Comparison of ENCODE assay signal across 1 cellular context in the genomic region with DNA sequence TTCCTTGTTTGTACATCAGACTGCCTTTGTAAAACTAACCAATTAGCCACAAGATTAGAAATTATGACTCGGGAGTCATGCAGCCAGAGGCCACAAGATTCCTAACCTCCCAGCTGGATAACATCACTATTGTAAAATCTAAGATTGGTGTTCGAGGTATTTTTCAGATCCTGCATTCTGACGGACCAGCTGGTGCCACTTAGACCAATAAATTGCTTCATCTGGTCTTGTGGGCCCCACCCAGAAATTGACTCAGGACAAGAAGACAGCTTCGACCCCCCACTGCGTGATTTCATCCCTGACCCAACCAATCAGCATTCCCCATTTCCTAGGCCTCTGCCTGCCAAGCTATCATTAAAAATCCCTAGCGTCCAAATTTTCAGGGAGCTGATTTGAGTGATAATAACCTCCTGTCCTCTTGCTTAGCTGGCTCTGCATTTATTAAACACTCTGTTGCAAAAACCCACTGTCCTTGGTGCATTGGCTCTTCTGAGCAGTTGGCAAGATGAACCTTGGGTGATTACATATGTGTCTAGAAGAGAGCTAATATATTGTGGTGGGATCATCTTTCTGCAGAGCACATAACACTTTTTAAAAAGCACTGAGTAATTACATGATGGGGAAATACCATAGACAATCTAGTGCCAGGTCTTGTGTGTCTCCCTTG.
TF ChIP-seq lines count a peak whose summit lies in the region.

No MANE protein-coding gene starts in this region.

TF ChIP-seq in H1, 55 proteins besides CTCF, POLR2A, EP300 and RAD21:
- TF ChIP-seq HDAC2 (IDR thresholded peaks at IDR 0.05; ENCODE audit: borderline replicate concordance in 1 of 2, low read depth in 2 of 2, low read length in 2 of 2) (no peak), BCL11A (IDR thresholded peaks at IDR 0.05; ENCODE audit: low read depth in 2 of 2, low read length in 2 of 2) (no peak), RBBP5 (IDR thresholded peaks at IDR 0.05; ENCODE audit: borderline replicate concordance, low read depth, low read length) (no peak), KDM1A (IDR thresholded peaks at IDR 0.05; ENCODE audit: borderline replicate concordance, low read length) (no peak), EZH2 (IDR thresholded peaks at IDR 0.05; ENCODE audit: low read depth, low read length, severe bottlenecking) (no peak), TEAD4 (IDR thresholded peaks at IDR 0.05; ENCODE audit: low read depth, low read length) (no peak), TCF12 (IDR thresholded peaks at IDR 0.05; ENCODE audit: low read depth, low read length) (no peak), TBP (IDR thresholded peaks at IDR 0.05; ENCODE audit: low read depth, low read length) (no peak), POLR2AphosphoS5 (IDR thresholded peaks at IDR 0.05; ENCODE audit: low read depth, low read length) (no peak), PHF8 (conservative IDR thresholded peaks at IDR 0.05; ENCODE audit: low read depth, low read length) (no peak), GTF2F1 (IDR thresholded peaks at IDR 0.05; ENCODE audit: borderline replicate concordance, low read depth, low read length) (no peak), BRCA1 (IDR thresholded peaks at IDR 0.05; ENCODE audit: low read depth, low read length) (no peak), KDM4A (IDR thresholded peaks at IDR 0.05; ENCODE audit: low read depth, low read length, severe bottlenecking) (no peak), SIRT6 (IDR thresholded peaks at IDR 0.05; ENCODE audit: low read length) (no peak), SAP30 (IDR thresholded peaks at IDR 0.05; ENCODE audit: insufficient read depth, insufficient replicate concordance, low read length) (no peak), BACH1 (IDR thresholded peaks at IDR 0.05; ENCODE audit: low read length) (no peak)
- TF ChIP-seq, protein P1, sequence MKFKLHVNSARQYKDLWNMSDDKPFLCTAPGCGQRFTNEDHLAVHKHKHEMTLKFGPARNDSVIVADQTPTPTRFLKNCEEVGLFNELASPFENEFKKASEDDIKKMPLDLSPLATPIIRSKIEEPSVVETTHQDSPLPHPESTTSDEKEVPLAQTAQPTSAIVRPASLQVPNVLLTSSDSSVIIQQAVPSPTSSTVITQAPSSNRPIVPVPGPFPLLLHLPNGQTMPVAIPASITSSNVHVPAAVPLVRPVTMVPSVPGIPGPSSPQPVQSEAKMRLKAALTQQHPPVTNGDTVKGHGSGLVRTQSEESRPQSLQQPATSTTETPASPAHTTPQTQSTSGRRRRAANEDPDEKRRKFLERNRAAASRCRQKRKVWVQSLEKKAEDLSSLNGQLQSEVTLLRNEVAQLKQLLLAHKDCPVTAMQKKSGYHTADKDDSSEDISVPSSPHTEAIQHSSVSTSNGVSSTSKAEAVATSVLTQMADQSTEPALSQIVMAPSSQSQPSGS (IDR thresholded peaks at IDR 0.05; ENCODE audit: low read length), result no peak
- TF ChIP-seq, protein P2, sequence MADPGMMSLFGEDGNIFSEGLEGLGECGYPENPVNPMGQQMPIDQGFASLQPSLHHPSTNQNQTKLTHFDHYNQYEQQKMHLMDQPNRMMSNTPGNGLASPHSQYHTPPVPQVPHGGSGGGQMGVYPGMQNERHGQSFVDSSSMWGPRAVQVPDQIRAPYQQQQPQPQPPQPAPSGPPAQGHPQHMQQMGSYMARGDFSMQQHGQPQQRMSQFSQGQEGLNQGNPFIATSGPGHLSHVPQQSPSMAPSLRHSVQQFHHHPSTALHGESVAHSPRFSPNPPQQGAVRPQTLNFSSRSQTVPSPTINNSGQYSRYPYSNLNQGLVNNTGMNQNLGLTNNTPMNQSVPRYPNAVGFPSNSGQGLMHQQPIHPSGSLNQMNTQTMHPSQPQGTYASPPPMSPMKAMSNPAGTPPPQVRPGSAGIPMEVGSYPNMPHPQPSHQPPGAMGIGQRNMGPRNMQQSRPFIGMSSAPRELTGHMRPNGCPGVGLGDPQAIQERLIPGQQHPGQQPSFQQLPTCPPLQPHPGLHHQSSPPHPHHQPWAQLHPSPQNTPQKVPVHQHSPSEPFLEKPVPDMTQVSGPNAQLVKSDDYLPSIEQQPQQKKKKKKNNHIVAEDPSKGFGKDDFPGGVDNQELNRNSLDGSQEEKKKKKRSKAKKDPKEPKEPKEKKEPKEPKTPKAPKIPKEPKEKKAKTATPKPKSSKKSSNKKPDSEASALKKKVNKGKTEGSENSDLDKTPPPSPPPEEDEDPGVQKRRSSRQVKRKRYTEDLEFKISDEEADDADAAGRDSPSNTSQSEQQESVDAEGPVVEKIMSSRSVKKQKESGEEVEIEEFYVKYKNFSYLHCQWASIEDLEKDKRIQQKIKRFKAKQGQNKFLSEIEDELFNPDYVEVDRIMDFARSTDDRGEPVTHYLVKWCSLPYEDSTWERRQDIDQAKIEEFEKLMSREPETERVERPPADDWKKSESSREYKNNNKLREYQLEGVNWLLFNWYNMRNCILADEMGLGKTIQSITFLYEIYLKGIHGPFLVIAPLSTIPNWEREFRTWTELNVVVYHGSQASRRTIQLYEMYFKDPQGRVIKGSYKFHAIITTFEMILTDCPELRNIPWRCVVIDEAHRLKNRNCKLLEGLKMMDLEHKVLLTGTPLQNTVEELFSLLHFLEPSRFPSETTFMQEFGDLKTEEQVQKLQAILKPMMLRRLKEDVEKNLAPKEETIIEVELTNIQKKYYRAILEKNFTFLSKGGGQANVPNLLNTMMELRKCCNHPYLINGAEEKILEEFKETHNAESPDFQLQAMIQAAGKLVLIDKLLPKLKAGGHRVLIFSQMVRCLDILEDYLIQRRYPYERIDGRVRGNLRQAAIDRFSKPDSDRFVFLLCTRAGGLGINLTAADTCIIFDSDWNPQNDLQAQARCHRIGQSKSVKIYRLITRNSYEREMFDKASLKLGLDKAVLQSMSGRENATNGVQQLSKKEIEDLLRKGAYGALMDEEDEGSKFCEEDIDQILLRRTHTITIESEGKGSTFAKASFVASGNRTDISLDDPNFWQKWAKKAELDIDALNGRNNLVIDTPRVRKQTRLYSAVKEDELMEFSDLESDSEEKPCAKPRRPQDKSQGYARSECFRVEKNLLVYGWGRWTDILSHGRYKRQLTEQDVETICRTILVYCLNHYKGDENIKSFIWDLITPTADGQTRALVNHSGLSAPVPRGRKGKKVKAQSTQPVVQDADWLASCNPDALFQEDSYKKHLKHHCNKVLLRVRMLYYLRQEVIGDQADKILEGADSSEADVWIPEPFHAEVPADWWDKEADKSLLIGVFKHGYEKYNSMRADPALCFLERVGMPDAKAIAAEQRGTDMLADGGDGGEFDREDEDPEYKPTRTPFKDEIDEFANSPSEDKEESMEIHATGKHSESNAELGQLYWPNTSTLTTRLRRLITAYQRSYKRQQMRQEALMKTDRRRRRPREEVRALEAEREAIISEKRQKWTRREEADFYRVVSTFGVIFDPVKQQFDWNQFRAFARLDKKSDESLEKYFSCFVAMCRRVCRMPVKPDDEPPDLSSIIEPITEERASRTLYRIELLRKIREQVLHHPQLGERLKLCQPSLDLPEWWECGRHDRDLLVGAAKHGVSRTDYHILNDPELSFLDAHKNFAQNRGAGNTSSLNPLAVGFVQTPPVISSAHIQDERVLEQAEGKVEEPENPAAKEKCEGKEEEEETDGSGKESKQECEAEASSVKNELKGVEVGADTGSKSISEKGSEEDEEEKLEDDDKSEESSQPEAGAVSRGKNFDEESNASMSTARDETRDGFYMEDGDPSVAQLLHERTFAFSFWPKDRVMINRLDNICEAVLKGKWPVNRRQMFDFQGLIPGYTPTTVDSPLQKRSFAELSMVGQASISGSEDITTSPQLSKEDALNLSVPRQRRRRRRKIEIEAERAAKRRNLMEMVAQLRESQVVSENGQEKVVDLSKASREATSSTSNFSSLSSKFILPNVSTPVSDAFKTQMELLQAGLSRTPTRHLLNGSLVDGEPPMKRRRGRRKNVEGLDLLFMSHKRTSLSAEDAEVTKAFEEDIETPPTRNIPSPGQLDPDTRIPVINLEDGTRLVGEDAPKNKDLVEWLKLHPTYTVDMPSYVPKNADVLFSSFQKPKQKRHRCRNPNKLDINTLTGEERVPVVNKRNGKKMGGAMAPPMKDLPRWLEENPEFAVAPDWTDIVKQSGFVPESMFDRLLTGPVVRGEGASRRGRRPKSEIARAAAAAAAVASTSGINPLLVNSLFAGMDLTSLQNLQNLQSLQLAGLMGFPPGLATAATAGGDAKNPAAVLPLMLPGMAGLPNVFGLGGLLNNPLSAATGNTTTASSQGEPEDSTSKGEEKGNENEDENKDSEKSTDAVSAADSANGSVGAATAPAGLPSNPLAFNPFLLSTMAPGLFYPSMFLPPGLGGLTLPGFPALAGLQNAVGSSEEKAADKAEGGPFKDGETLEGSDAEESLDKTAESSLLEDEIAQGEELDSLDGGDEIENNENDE (IDR thresholded peaks at IDR 0.05; ENCODE audit: insufficient replicate concordance, low read length), result no peak
